Comparison of ENCODE assay signal across 17 cellular contexts in the genomic region with DNA sequence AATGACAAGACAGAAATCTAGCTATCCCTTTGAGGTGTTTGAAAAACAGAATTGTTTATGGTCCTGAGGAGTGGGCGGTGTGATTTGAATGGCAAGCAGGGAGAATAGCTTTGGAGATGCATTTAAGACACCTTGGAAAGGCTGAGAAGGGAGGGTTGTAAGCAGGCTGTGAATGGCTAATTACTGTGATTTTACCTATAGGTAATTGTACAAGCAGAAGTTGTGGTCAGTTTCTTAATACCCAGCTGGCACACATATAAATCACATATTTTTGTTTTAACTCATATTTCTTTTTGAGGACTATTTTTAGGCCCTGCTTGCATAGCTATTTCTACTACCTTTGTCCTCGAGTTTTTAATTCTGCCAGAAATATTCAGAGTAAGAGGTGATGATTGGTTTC.
"Had no signal": no experiment of that assay in that cellular context is flagged by ENCODE, and none has a peak within 500 bp of the region (broad histone marks: within the 10 kb centered on the region; RNA-seq: fewer than 3 reads in every experiment).

No MANE protein-coding gene starts in this region.

- H3K4me3 Mint-ChIP-seq: naive thymus-derived CD8-positive, alpha-beta T cell; neural crest cell; stimulated activated naive CD8-positive, alpha-beta T cell treated with anti-CD3 and anti-CD28 coated beads, Interleukin-15, amount 100 ng/mL, for 72 hours had no signal

- H3K4me3 ChIP-seq: colonic mucosa, hepatocyte, lung, right atrium auricular region, testis, transverse colon had no signal

- H3K4me1 Mint-ChIP-seq: neural crest cell had no signal

- H3K27me3 ChIP-seq: colonic mucosa, foreskin keratinocyte, hepatocyte, right atrium auricular region, testis, transverse colon had no signal

- H3K27ac ChIP-seq: colonic mucosa, foreskin keratinocyte, hepatocyte, right atrium auricular region, testis, transverse colon had no signal

- H3K79me2 ChIP-seq: hepatocyte had no signal

- H3K4me1 ChIP-seq: colonic mucosa, foreskin keratinocyte, right atrium auricular region, testis, transverse colon had no signal

- DNase-seq: colonic mucosa; dermis blood vessel endothelial cell; erythroblast; foreskin keratinocyte; head of caudate nucleus; left colon; left ventricle myocardium superior; naive thymus-derived CD8-positive, alpha-beta T cell; small intestine; stimulated activated CD4-positive, alpha-beta T cell treated with anti-CD3 and anti-CD28 coated beads, Interleukin-12 subunit alpha, Interleukin-12 subunit beta, amount 100 ng/mL, for 4 hours; stimulated activated naive CD8-positive, alpha-beta T cell treated with anti-CD3 and anti-CD28 coated beads, Interleukin-15, amount 100 ng/mL, for 72 hours; testis; transverse colon had no signal

- H3K27ac Mint-ChIP-seq: stimulated activated naive CD8-positive, alpha-beta T cell treated with anti-CD3 and anti-CD28 coated beads, Interleukin-15, amount 100 ng/mL, for 72 hours had no signal

- H3K27me3 Mint-ChIP-seq: naive thymus-derived CD8-positive, alpha-beta T cell; stimulated activated naive CD8-positive, alpha-beta T cell treated with anti-CD3 and anti-CD28 coated beads, Interleukin-15, amount 100 ng/mL, for 72 hours had no signal

- H3K4me2 ChIP-seq: hepatocyte had no signal

- H3K9me3 ChIP-seq: colonic mucosa, testis, transverse colon had no signal

- H3K36me3 ChIP-seq: colonic mucosa had no signal

- ATAC-seq: foreskin keratinocyte; left colon; left ventricle myocardium superior; naive thymus-derived CD8-positive, alpha-beta T cell; stimulated activated naive CD8-positive, alpha-beta T cell treated with anti-CD3 and anti-CD28 coated beads, Interleukin-15, amount 100 ng/mL, for 72 hours had no signal

- H2AFZ ChIP-seq: hepatocyte had no signal
